21 cellular contexts compared by ENCODE assay signal in the genomic region with DNA sequence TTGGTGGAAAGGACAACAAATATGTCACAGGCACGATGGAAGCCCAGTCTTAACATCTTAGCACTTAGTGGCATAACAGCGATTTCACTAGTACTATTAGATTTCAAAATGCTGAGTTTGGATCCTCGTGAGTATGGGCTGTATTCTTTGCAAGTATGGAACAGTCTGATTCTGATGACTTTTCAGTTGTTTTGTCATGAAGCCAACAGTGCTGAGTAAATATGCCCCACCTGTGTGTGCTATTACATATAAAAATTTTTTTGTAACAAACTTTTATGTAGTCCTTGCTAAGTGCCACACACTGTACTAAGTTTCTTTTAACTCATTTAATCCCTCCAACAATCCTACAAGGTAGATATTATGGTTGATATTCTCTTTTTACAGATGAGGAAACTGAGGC. TPM values are rescaled to one million over a fixed set of nuclear protein-coding genes. Genes with fewer than 3 reads are reported as not detected.
DNase-seq lines count a peak whose midpoint lies in the region; ATAC-seq and TF ChIP-seq lines count a peak whose summit lies in the region.
"Had no signal": no experiment of that assay in that cellular context is flagged by ENCODE, and none has a peak within 500 bp of the region (broad histone marks: within the 10 kb centered on the region; RNA-seq: fewer than 3 reads in every experiment).

No MANE protein-coding gene starts in this region.

- H3K9me2 ChIP-seq in OCI-LY7 (ENCODE audit: insufficient read depth, low read length), result no peaks in the 10 kb centered on the region

- WGBS in thyroid gland, 2 donors, result 43 to 60% methylated on average over 3 of the region's 3 CpGs

- peak; percentile 48 for ATAC-seq in mucosa of descending colon
- ATAC-seq: activated CD8-positive, alpha-beta T cell treated with anti-CD3 and anti-CD28 coated beads for 36 hours; activated naive CD4-positive, alpha-beta T cell treated with anti-CD3 and anti-CD28 coated beads, Interleukin-2, amount 50 U/mL, for 72 hours; sciatic nerve; stimulated activated memory B cell treated with anti-CD40 and anti-IgM and Interleukin-4, amounts not matched to agents 10 μg/mL and 1 μg/mL and 100 μg/mL, for 72 hours had no signal

- no peaks in the 10 kb centered on the region for H3K36me3 ChIP-seq in OCI-LY7 (ENCODE audit: insufficient read depth, low read length)
- no peaks in the 10 kb centered on the region for H3K36me3 ChIP-seq in mucosa of descending colon (ENCODE audit: low read depth)
- H3K36me3 ChIP-seq in thyroid gland, result no peaks in the 10 kb centered on the region
- H3K36me3 ChIP-seq: BE2C, cardiac muscle cell, thoracic aorta had no signal

- H3K4me3 ChIP-seq in OCI-LY7 (ENCODE audit: low read depth, low read length, poor library complexity, severe bottlenecking) (no peak overlapping the region), epithelial cell of esophagus (ENCODE audit: low read length) (no peak overlapping the region), mucosa of descending colon (no peak overlapping the region), thyroid gland (replicated peaks in 1 of 3) (no peak overlapping the region)
- H3K4me3 ChIP-seq: cardiac muscle cell, thoracic aorta had no signal

- no peaks in the 10 kb centered on the region for H3K27me3 ChIP-seq in thyroid gland
- H3K27me3 ChIP-seq: BE2C had no signal

- no peaks in the 10 kb centered on the region for H4K20me1 ChIP-seq in OCI-LY7 (ENCODE audit: insufficient read depth, low read length)

- peak overlapping the region; percentile 30; the same call in 1 of the 2 replicates for H2AFZ ChIP-seq in OCI-LY7 (ENCODE audit: low read length)

- no peak for TF ChIP-seq CTCF in OCI-LY7 (conservative IDR thresholded peaks at IDR 0.05; ENCODE audit: low read length)
- TF ChIP-seq CTCF in epithelial cell of esophagus (IDR thresholded peaks at IDR 0.05; ENCODE audit: insufficient read depth, low read depth, low read length, missing control alignments), result no peak
- TF ChIP-seq CTCF in mucosa of descending colon (IDR thresholded peaks at IDR 0.05), result no peak
- TF ChIP-seq CTCF in thyroid gland (IDR thresholded peaks at IDR 0.05), result no peak

- CTCF ChIA-PET in OCI-LY7 (lab: Charles Lee; ENCODE audit: unreplicated experiment), result no interaction called here

- H3K4me2 ChIP-seq in OCI-LY7 (ENCODE audit: low read length), result no peak overlapping the region

- intact Hi-C loops in OCI-LY7 (cut with micrococcal nuclease; ENCODE audit: unreplicated experiment) (loop anchor here (2.0 kb wide), 3 partner anchors 187 to 345 kb away; no protein-coding TSS in a partner anchor), mucosa of descending colon (cut with DNase I, micrococcal nuclease) (loop anchor here (10.0 kb wide), 3 partner anchors 109 to 249 kb away; no protein-coding TSS in a partner anchor), thyroid gland (cut with DNase I) (loop anchor here (5.0 to 10.0 kb wide), 2 partner anchors 247 to 399 kb away; no protein-coding TSS in a partner anchor)

- BruUV-seq in OCI-LY7 (replicated peaks; lab: Mats Ljungman, UMichigan), result no TSS peak

- no peaks in the 10 kb centered on the region for H3K9me3 ChIP-seq in OCI-LY7 (ENCODE audit: low read length)
- H3K9me3 ChIP-seq in mucosa of descending colon, result no peaks in the 10 kb centered on the region
- no peaks in the 10 kb centered on the region for H3K9me3 ChIP-seq in thyroid gland
- H3K9me3 ChIP-seq: BE2C, thoracic aorta had no signal

- H3K79me2 ChIP-seq in OCI-LY7 (ENCODE audit: insufficient read depth, low read depth, low read length), result no peaks in the 10 kb centered on the region

- DNase-seq in OCI-LY7 (ENCODE audit: low spot score), result no peak
- peak; percentile 79 for DNase-seq in epithelial cell of esophagus (ENCODE audit: low read depth)
- no peak for DNase-seq in mucosa of descending colon
- DNase-seq in thyroid gland, result no peak
- no peak for DNase-seq in activated CD4-positive, CD25-positive, alpha-beta regulatory T cell treated with anti-CD3 and anti-CD28 coated beads, Interleukin-2, amount 50 U/mL, for 72 hours
- DNase-seq in cerebellum (ENCODE audit: low spot score), result no peak
- no peak for DNase-seq in iPS-NIHi7 (ENCODE audit: extremely low spot score)
- no peak for DNase-seq in NCI-H2171 (lab: John Stamatoyannopoulos, UW)
- DNase-seq: ACHN; activated CD8-positive, alpha-beta T cell treated with anti-CD3 and anti-CD28 coated beads for 36 hours; BE2C; COR-L47; cortex of kidney; GF-D8; NCI-H187 treated with DMSO at 0.1 percent for 48 hours; stimulated activated CD4-positive, alpha-beta T cell treated with anti-CD3 and anti-CD28 coated beads, Interleukin-4, amount 100 ng/mL, for 4 hours had no signal

- peaks cover 29% of the 10 kb centered on the region for H3K4me1 ChIP-seq in OCI-LY7 (ENCODE audit: insufficient read depth, low read length, poor library complexity, severe bottlenecking)
- peaks cover 14% of the 10 kb centered on the region for H3K4me1 ChIP-seq in mucosa of descending colon (ENCODE audit: low read depth)
- peaks cover 25 to 35% of the 10 kb centered on the region in 2 donors for H3K4me1 ChIP-seq in thyroid gland
- H3K4me1 ChIP-seq: BE2C had no signal

- TF ChIP-seq POLR2A in thyroid gland (IDR thresholded peaks at IDR 0.05), result no peak

- POLR2A ChIA-PET in OCI-LY7 (lab: Charles Lee), result no interaction called here

- H3K27ac ChIP-seq in OCI-LY7 (ENCODE audit: low read depth, low read length, poor library complexity, severe bottlenecking) (no peak overlapping the region), thyroid gland (peak overlapping the region; percentile 42 to 75 (median 65))
- H3K27ac ChIP-seq: cardiac muscle cell, thoracic aorta had no signal

RNA-seq across cellular contexts. Expression of a gene that starts 30.8 kb away (rescaled TPM):
- 1.7 and 2.9 TPM in 2 replicates for total RNA-seq in OCI-LY7 (2014; rRNA removed; shearing (Covaris generic))
- total RNA-seq in OCI-LY7 (2022) (3.3 and 4.1 TPM in 2 replicates), mucosa of descending colon (10 to 100 TPM in 1 of 3 donors, 1 to 10 TPM in 2; 7.2 to 62.0 (median 9.7) TPM), thyroid gland (10 to 100 TPM; 32.0 to 86.3 (median 44.0) TPM), cerebellum (137 TPM)
